In the genomic region with DNA sequence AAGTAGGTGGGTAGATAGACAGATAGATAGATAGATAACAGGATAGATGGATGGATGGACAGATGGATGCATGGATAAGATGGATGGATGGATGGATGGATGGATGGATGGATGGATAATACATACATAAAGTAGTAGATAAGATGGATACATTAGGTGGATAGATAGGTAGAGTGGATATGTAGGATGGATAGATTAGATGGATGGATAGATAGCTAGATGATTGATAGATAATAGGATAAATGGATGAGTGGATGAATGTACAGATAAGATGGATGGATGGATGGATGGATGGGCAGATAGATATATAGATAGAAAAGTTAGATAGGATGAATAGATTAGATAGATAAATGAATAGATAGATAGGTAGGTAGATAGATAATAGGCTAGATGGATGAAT, we compare ENCODE assay signal across 28 cellular contexts. TPM values are rescaled to one million over a fixed set of nuclear protein-coding genes. Genes with fewer than 3 reads are reported as not detected.
"Had no signal": no experiment of that assay in that cellular context is flagged by ENCODE, and none has a peak within 500 bp of the region (broad histone marks: within the 10 kb centered on the region; RNA-seq: fewer than 3 reads in every experiment).

No MANE protein-coding gene starts in this region.

- H3K9me3 ChIP-seq: left lung, sigmoid colon, testis, thyroid gland, transverse colon, upper lobe of left lung, vagina had no signal

- FAIRE-seq: keratinocyte, small intestine had no signal

- H3K36me3 ChIP-seq: left lung, neural progenitor cell, ovary, sigmoid colon, thyroid gland, transverse colon, upper lobe of left lung, vagina had no signal

- H3K4me2 ChIP-seq: neural progenitor cell had no signal

- ATAC-seq: left colon; left lung; right cardiac atrium; stimulated activated naive CD8-positive, alpha-beta T cell treated with anti-CD3 and anti-CD28 coated beads, Interleukin-15, Interleukin-2, amounts not matched to agents 100 U/mL and 50 U/mL, for 24 hours had no signal

- H3K4me3 ChIP-seq: left lung, lung, neural progenitor cell, ovary, sigmoid colon, testis, thyroid gland, transverse colon, upper lobe of left lung, vagina had no signal

- H3K9ac ChIP-seq: neural progenitor cell had no signal

- H3K27me3 ChIP-seq: neural progenitor cell, ovary, sigmoid colon, testis, thyroid gland, transverse colon, upper lobe of left lung, vagina had no signal

- H3K4me1 ChIP-seq: neural progenitor cell, sigmoid colon, thyroid gland, upper lobe of left lung had no signal

- H3K27ac ChIP-seq: neural progenitor cell, ovary, sigmoid colon, testis, thyroid gland, vagina had no signal

- DNase-seq: hippocampal formation; left colon; left lung; mesendoderm; naive B cell; natural killer cell; nephron progenitor cell; ovary; retina; right cardiac atrium; sigmoid colon; small intestine; stimulated activated CD4-positive, alpha-beta T cell treated with anti-CD3 and anti-CD28 coated beads, Interleukin-1b, Interleukin-23, amount 100 ng/mL, for 48 hours; stimulated activated CD4-positive, alpha-beta T cell treated with anti-CD3 and anti-CD28 coated beads, Interleukin-2, amount 100 ng/mL, for 48 hours; stimulated activated CD4-positive, alpha-beta T cell treated with anti-CD3 and anti-CD28 coated beads, Interleukin-4, amount 100 ng/mL, for 4 hours; stimulated activated naive B cell treated with anti-CD40 and anti-IgM and Interleukin-4, amounts not matched to agents 10 μg/mL and 1 μg/mL and 100 μg/mL, for 72 hours; stimulated activated naive CD8-positive, alpha-beta T cell treated with anti-CD3 and anti-CD28 coated beads, Interleukin-15, Interleukin-2, amounts not matched to agents 100 U/mL and 50 U/mL, for 24 hours; testis; thyroid gland; transverse colon; upper lobe of left lung had no signal

RNA-seq across cellular contexts. Expression of gene CYP4F3, which starts 2.1 kb away (rescaled TPM):
- total RNA-seq: mesothelial cell of epicardium, progenitor cell of endocrine pancreas, sigmoid colon had no signal

RNA-seq across cellular contexts. Expression of gene CYP4F8, which starts 27.8 kb away (rescaled TPM):
- total RNA-seq: left lung, lung, mesothelial cell of epicardium, natural killer cell, omental fat pad, progenitor cell of endocrine pancreas, right cardiac atrium, sigmoid colon, thyroid gland, transverse colon, upper lobe of left lung had no signal
- polyA plus RNA-seq: keratinocyte, lung, ovary, right cardiac atrium, sigmoid colon, small intestine had no signal

RNA-seq across cellular contexts. Expression of gene CYP4F12, which starts 30.1 kb away (rescaled TPM):
- total RNA-seq: mesothelial cell of epicardium, progenitor cell of endocrine pancreas had no signal
